In the genomic region with DNA sequence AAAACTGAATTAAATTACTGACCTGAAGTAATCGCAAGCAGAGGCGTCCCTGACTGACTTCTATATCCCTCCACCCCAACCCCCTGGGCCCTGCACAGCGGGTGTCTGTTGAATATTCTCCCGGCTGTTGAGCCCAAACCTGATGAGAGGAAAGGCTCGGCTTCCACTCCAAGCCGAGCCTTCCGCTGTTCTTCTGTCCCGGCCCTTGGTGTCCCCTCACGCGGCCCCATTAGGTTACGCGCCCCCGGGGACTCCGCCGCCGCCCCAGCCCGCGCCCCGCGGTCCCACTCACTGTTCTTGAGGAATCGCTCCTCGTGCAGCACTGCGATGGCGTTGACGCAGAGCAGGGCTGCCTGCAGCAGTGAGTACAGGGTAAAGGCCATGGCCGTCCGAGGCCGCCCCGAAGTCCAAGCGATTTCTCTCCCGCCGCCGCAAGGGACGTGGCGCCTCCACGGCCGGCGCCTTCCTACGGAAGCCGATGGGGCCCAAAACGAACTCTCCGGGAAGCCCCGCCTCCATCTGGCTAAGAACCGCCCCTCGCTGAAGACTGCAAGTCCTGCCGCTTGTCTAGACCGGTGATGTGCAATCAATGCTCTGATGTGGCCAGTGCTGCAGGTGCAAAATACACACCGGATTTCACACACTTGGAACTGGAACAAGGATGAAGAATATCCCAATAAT, we compare ENCODE assay signal across 8 cellular contexts. TPM values are rescaled to one million over a fixed set of nuclear protein-coding genes. Genes with fewer than 3 reads are reported as not detected.
DNase-seq lines count a peak whose midpoint lies in the region; ATAC-seq and TF ChIP-seq lines count a peak whose summit lies in the region.

A gene with protein sequence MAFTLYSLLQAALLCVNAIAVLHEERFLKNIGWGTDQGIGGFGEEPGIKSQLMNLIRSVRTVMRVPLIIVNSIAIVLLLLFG (minus strand): TSS at position 470 of the 681 bp plus-strand sequence. CDS start 87 bp downstream, at position 383.

- H3K4me3 Mint-ChIP-seq in activated T-cell treated with anti-CD3 and anti-CD28 coated beads, Interleukin-2, amount 50 U/mL, for 4 hours: peak within 1 kb of the TSS; percentile 29
- peak within 1 kb of the TSS in 8 of 10 donors; percentile 6 to 64 (median 53) for H3K4me3 Mint-ChIP-seq in naive thymus-derived CD4-positive, alpha-beta T cell
- no peak within 1 kb of the TSS for H3K4me3 Mint-ChIP-seq in stimulated activated memory B cell treated with anti-CD40 and anti-IgM and Interleukin-4, amounts not matched to agents 10 μg/mL and 1 μg/mL and 100 μg/mL, for 72 hours

- peak within 1 kb of the TSS in 6 of 9 donors; percentile 70 to 91 (median 82) for H3K27ac Mint-ChIP-seq in naive thymus-derived CD4-positive, alpha-beta T cell
- H3K27ac Mint-ChIP-seq in stimulated activated memory B cell treated with anti-CD40 and anti-IgM and Interleukin-4, amounts not matched to agents 10 μg/mL and 1 μg/mL and 100 μg/mL, for 72 hours: no peak within 1 kb of the TSS

- DNase-seq in DMS153 treated with DMSO at 0.1 percent for 48 hours (lab: John Stamatoyannopoulos, UW; ENCODE audit: unreplicated experiment) (peak; percentile 83), Panc1 (ENCODE audit: low read depth, low spot score) (peak; percentile 22), esophagus squamous epithelium (lab: John Stamatoyannopoulos, UW) (peak; percentile 25)
- peak; percentile 78 for DNase-seq in Jurkat, Clone E6-1 (ENCODE audit: low read depth, low spot score)
- DNase-seq in activated T-cell treated with anti-CD3 and anti-CD28 coated beads, Interleukin-2, amount 50 U/mL, for 4 hours: peak; percentile 86
- DNase-seq in naive thymus-derived CD4-positive, alpha-beta T cell: peak; percentile 71 to 89 (median 85)

- intact Hi-C loops in Panc1 (cut with micrococcal nuclease; ENCODE audit: unreplicated experiment): no loop called here
- intact Hi-C loops in esophagus squamous epithelium (cut with DNase I): no loop called here
- intact Hi-C loops in naive thymus-derived CD4-positive, alpha-beta T cell (cut with micrococcal nuclease): loop anchor here (1.0 to 10.0 kb wide), 6 partner anchors 26 to 1491 kb away; a partner anchor contains a TSS

- no peaks in the 10 kb centered on the region for H3K36me3 Mint-ChIP-seq in activated T-cell treated with anti-CD3 and anti-CD28 coated beads, Interleukin-2, amount 50 U/mL, for 4 hours (ENCODE audit: insufficient read depth)
- peaks cover 0 to 2% (median 0%) of the 10 kb centered on the region in 5 donors for H3K36me3 Mint-ChIP-seq in naive thymus-derived CD4-positive, alpha-beta T cell
- no peaks in the 10 kb centered on the region for H3K36me3 Mint-ChIP-seq in stimulated activated memory B cell treated with anti-CD40 and anti-IgM and Interleukin-4, amounts not matched to agents 10 μg/mL and 1 μg/mL and 100 μg/mL, for 72 hours

- no peaks in the 10 kb centered on the region for H3K27me3 ChIP-seq in Panc1 (ENCODE audit: control insufficient read depth, insufficient read depth, low read length)
- H3K27me3 ChIP-seq in esophagus squamous epithelium: no peaks in the 10 kb centered on the region
- H3K27me3 ChIP-seq in naive thymus-derived CD4-positive, alpha-beta T cell (ENCODE audit: control insufficient read depth in 2 of 2, insufficient read depth in 2 of 2, low read length in 2 of 2): no peaks in the 10 kb centered on the region

- peak within 1 kb of the TSS; percentile 91 for H3K4me3 ChIP-seq in Jurkat, Clone E6-1 (ENCODE audit: low read length)
- H3K4me3 ChIP-seq in Panc1 (ENCODE audit: low read depth in 2 of 2, low read length in 2 of 2) (peak within 1 kb of the TSS; percentile 76 to 85), esophagus squamous epithelium (peak within 1 kb of the TSS; percentile 89 to 96 (median 92))
- H3K4me3 ChIP-seq in naive thymus-derived CD4-positive, alpha-beta T cell (ENCODE audit: low read length): peak within 1 kb of the TSS; percentile 94

- peak; percentile 87 for ATAC-seq in GM21576 (IDR thresholded peaks at IDR 0.05; ENCODE audit: unreplicated experiment)
- ATAC-seq in Panc1: peak; percentile 97
- ATAC-seq in activated T-cell treated with anti-CD3 and anti-CD28 coated beads, Interleukin-2, amount 50 U/mL, for 4 hours: peak; percentile 93 to 94
- ATAC-seq in naive thymus-derived CD4-positive, alpha-beta T cell: peak; percentile 97
- peak; percentile 93 for ATAC-seq in stimulated activated memory B cell treated with anti-CD40 and anti-IgM and Interleukin-4, amounts not matched to agents 10 μg/mL and 1 μg/mL and 100 μg/mL, for 72 hours

- no peaks in the 10 kb centered on the region for H3K9me3 Mint-ChIP-seq in activated T-cell treated with anti-CD3 and anti-CD28 coated beads, Interleukin-2, amount 50 U/mL, for 4 hours
- H3K9me3 Mint-ChIP-seq in naive thymus-derived CD4-positive, alpha-beta T cell: no peaks in the 10 kb centered on the region
- H3K9me3 Mint-ChIP-seq in stimulated activated memory B cell treated with anti-CD40 and anti-IgM and Interleukin-4, amounts not matched to agents 10 μg/mL and 1 μg/mL and 100 μg/mL, for 72 hours: no peaks in the 10 kb centered on the region

- POLR2A ChIA-PET in Panc1 (lab: Charles Lee): no interaction called here
- POLR2A ChIA-PET in naive thymus-derived CD4-positive, alpha-beta T cell (lab: Charles Lee): no interaction called here

- H3K9me3 ChIP-seq in Panc1 (ENCODE audit: control insufficient read depth, insufficient read depth, low read depth, low read length) (no peaks in the 10 kb centered on the region), esophagus squamous epithelium (no peaks in the 10 kb centered on the region)
- H3K9me3 ChIP-seq in naive thymus-derived CD4-positive, alpha-beta T cell (ENCODE audit: control insufficient read depth in 2 of 3, low read length in 3 of 3): no peaks in the 10 kb centered on the region

- WGBS in esophagus squamous epithelium, 2 donors: 0% methylated on average over 22 to 25 of the region's 48 CpGs

- TF ChIP-seq CTCF in Panc1 (IDR thresholded peaks at IDR 0.05) (no peak), esophagus squamous epithelium (IDR thresholded peaks at IDR 0.05) (peak in 2 of 6 experiments; percentile 9 to 17)

- peak in 2 of 4 donors; percentile 39 to 68 for TF ChIP-seq POLR2A in esophagus squamous epithelium (IDR thresholded peaks at IDR 0.05)

- peaks cover 5% of the 10 kb centered on the region for H3K4me1 Mint-ChIP-seq in activated T-cell treated with anti-CD3 and anti-CD28 coated beads, Interleukin-2, amount 50 U/mL, for 4 hours (ENCODE audit: low read depth)
- H3K4me1 Mint-ChIP-seq in naive thymus-derived CD4-positive, alpha-beta T cell: peaks cover 0 to 9% (median 0%) of the 10 kb centered on the region in 7 donors
- H3K4me1 Mint-ChIP-seq in stimulated activated memory B cell treated with anti-CD40 and anti-IgM and Interleukin-4, amounts not matched to agents 10 μg/mL and 1 μg/mL and 100 μg/mL, for 72 hours: peaks cover 9% of the 10 kb centered on the region

- H3K27me3 Mint-ChIP-seq in activated T-cell treated with anti-CD3 and anti-CD28 coated beads, Interleukin-2, amount 50 U/mL, for 4 hours (ENCODE audit: low read depth): peaks cover 2% of the 10 kb centered on the region
- peaks cover 0 to 12% (median 0%) of the 10 kb centered on the region in 5 donors for H3K27me3 Mint-ChIP-seq in naive thymus-derived CD4-positive, alpha-beta T cell
- H3K27me3 Mint-ChIP-seq in stimulated activated memory B cell treated with anti-CD40 and anti-IgM and Interleukin-4, amounts not matched to agents 10 μg/mL and 1 μg/mL and 100 μg/mL, for 72 hours: no peaks in the 10 kb centered on the region

- CTCF ChIA-PET in Panc1 (lab: Charles Lee): no interaction called here
- CTCF ChIA-PET in naive thymus-derived CD4-positive, alpha-beta T cell (lab: Charles Lee): no interaction called here

- H3K4me1 ChIP-seq in Panc1 (ENCODE audit: control insufficient read depth, insufficient read depth, low read length) (0 out of 2 replicates have a peak, but pooled peaks cover 2% of the 10 kb centered on the region), esophagus squamous epithelium (peaks cover 10 to 39% (median 12%) of the 10 kb centered on the region in 3 donors)
- H3K4me1 ChIP-seq in naive thymus-derived CD4-positive, alpha-beta T cell (ENCODE audit: control insufficient read depth in 2 of 2, insufficient read depth in 2 of 2, low read length in 2 of 2): peaks cover 10 to 17% of the 10 kb centered on the region in 2 donors

- peak within 1 kb of the TSS; percentile 86 for H3K27ac ChIP-seq in Panc1 (ENCODE audit: low read length)
- peak within 1 kb of the TSS; percentile 81 to 91 (median 88) for H3K27ac ChIP-seq in esophagus squamous epithelium
- peak within 1 kb of the TSS; percentile 72 for H3K27ac ChIP-seq in naive thymus-derived CD4-positive, alpha-beta T cell (ENCODE audit: low read depth, low read length)

- BruUV-seq in Panc1 (replicated peaks; lab: Mats Ljungman, UMichigan): no TSS peak

- in situ Hi-C loops in Panc1 (cut with HindIII; ENCODE audit: low pct_unique_long_range_greater_than_20kb, low sequenced_read_pairs): no loop called here

- no peaks in the 10 kb centered on the region; the same call in 1 of the 2 replicates for H3K36me3 ChIP-seq in Panc1 (ENCODE audit: control insufficient read depth, insufficient read depth, low read length)
- no peaks in the 10 kb centered on the region for H3K36me3 ChIP-seq in esophagus squamous epithelium
- peaks cover 0 to 7% (median 0%) of the 10 kb centered on the region in 3 experiments for H3K36me3 ChIP-seq in naive thymus-derived CD4-positive, alpha-beta T cell (ENCODE audit: control insufficient read depth in 2 of 3, insufficient read depth in 3 of 3, low read length in 3 of 3)

RNA-seq across cellular contexts. Expression of the gene that starts here (rescaled TPM):
- 12.9 TPM for polyA plus RNA-seq in Jurkat, Clone E6-1 (2012; ENCODE audit: insufficient read depth, insufficient read length)
- total RNA-seq in Panc1 (2021; ENCODE audit: unreplicated experiment) (8.5 TPM), esophagus squamous epithelium (10 to 100 TPM in 2 of 4 donors, 1 to 10 TPM in 2; 5.3 to 14.1 (median 11.1) TPM)
- 5.4 TPM for polyA plus RNA-seq in Panc1 (2012; ENCODE audit: insufficient read length)
- 10 to 100 TPM; 14.4 to 17.4 (median 15.6) TPM for total RNA-seq in activated T-cell treated with anti-CD3 and anti-CD28 coated beads, Interleukin-2, amount 50 U/mL, for 4 hours
- total RNA-seq in naive thymus-derived CD4-positive, alpha-beta T cell: 10 to 100 TPM in 1 of 5 experiments, 1 to 10 TPM in 4; 3.5 to 13.4 (median 8.8) TPM
- polyA plus RNA-seq in naive thymus-derived CD4-positive, alpha-beta T cell: 10 to 100 TPM; 12.6 to 20.7 TPM

Comparison
In these comparisons a context has a peak if more than half of its experiments do, and no peak if none do; other contexts are left out.
1. Peak in every context shown above with its lines: DNase-seq, ATAC-seq, H3K4me3 ChIP-seq and H3K27ac ChIP-seq.
2. DNase-seq: peak in every context shown above with its lines; median percentile 86 in activated T-cell treated with anti-CD3 and anti-CD28 coated beads, Interleukin-2, amount 50 U/mL, for 4 hours; 85 in naive thymus-derived CD4-positive, alpha-beta T cell; 83 in DMS153 treated with DMSO at 0.1 percent for 48 hours; 78 in Jurkat, Clone E6-1; 25 in esophagus squamous epithelium; 22 in Panc1.
3. intact Hi-C loops: an anchor here in naive thymus-derived CD4-positive, alpha-beta T cell (1.0 to 10.0 kb wide); none called in Panc1 and esophagus squamous epithelium.